ENCODE assay signal across 15 cellular contexts in genomic region chr4:106541253-106541652, GRCh38.
DNase-seq lines count a peak whose midpoint lies in the region; ATAC-seq and TF ChIP-seq lines count a peak whose summit lies in the region.
"Had no signal": no experiment of that assay in that cellular context is flagged by ENCODE, and none has a peak within 500 bp of the region (broad histone marks: within the 10 kb centered on the region; RNA-seq: fewer than 3 reads in every experiment).

No MANE protein-coding gene starts in this region.

- in situ Hi-C loops in astrocyte of the spinal cord (cut with HindIII; ENCODE audit: low sequenced_read_pairs) = no loop called here

- no peak overlapping the region for H3K27ac ChIP-seq in endodermal cell (ENCODE audit: low read depth, low read length)
- H3K27ac ChIP-seq: cardiac muscle cell, Peyer's patch had no signal

- DNase-seq in AG09309 (ENCODE audit: low read depth) (peak; percentile 27), LHCN-M2 (ENCODE audit: low read depth) (peak; percentile 74), astrocyte of the spinal cord (ENCODE audit: low read depth, low spot score) (peak; percentile 82), iris pigment epithelial cell (ENCODE audit: low read depth) (peak; percentile 74), endodermal cell (no peak), hippocampal formation (lab: John Stamatoyannopoulos, UW) (no peak)
- no peak for DNase-seq in activated CD4-positive, alpha-beta T cell treated with anti-CD3 and anti-CD28 coated beads for 36 hours
- DNase-seq: activated CD4-positive, alpha-beta memory T cell treated with anti-CD3 and anti-CD28 coated beads for 36 hours; NCI-H1105 treated with DMSO at 0.1 percent for 48 hours; Peyer's patch; stimulated activated CD4-positive, alpha-beta T cell treated with anti-CD3 and anti-CD28 coated beads, Interleukin-4, amount 100 ng/mL, for 4 hours; stimulated activated naive B cell treated with anti-CD40 and anti-IgM and Interleukin-4, amounts not matched to agents 10 μg/mL and 1 μg/mL and 100 μg/mL, for 72 hours had no signal

- peaks cover 17% of the 10 kb centered on the region for H3K9me3 Mint-ChIP-seq in endodermal cell
- peaks cover 6% of the 10 kb centered on the region for H3K9me3 Mint-ChIP-seq in activated CD4-positive, alpha-beta T cell treated with anti-CD3 and anti-CD28 coated beads for 36 hours (ENCODE audit: low read depth)

- no peaks in the 10 kb centered on the region for H3K27me3 Mint-ChIP-seq in endodermal cell (ENCODE audit: insufficient read depth)
- H3K27me3 Mint-ChIP-seq in activated CD4-positive, alpha-beta T cell treated with anti-CD3 and anti-CD28 coated beads for 36 hours = no peaks in the 10 kb centered on the region
- H3K27me3 Mint-ChIP-seq: activated CD4-positive, alpha-beta memory T cell treated with anti-CD3 and anti-CD28 coated beads for 36 hours; B cell; stimulated activated naive B cell treated with anti-CD40 and anti-IgM and Interleukin-4, amounts not matched to agents 10 μg/mL and 1 μg/mL and 100 μg/mL, for 72 hours had no signal

- no peak overlapping the region for H3K27ac Mint-ChIP-seq in endodermal cell
- no peak overlapping the region for H3K27ac Mint-ChIP-seq in activated CD4-positive, alpha-beta T cell treated with anti-CD3 and anti-CD28 coated beads for 36 hours
- H3K27ac Mint-ChIP-seq: activated CD4-positive, alpha-beta memory T cell treated with anti-CD3 and anti-CD28 coated beads for 36 hours; B cell; stimulated activated naive B cell treated with anti-CD40 and anti-IgM and Interleukin-4, amounts not matched to agents 10 μg/mL and 1 μg/mL and 100 μg/mL, for 72 hours had no signal

- no peaks in the 10 kb centered on the region for H3K9me3 ChIP-seq in endodermal cell (ENCODE audit: control insufficient read depth, low read length)

- H3K4me3 Mint-ChIP-seq in endodermal cell = no peak overlapping the region
- H3K4me3 Mint-ChIP-seq in activated CD4-positive, alpha-beta T cell treated with anti-CD3 and anti-CD28 coated beads for 36 hours = no peak overlapping the region
- H3K4me3 Mint-ChIP-seq: activated CD4-positive, alpha-beta memory T cell treated with anti-CD3 and anti-CD28 coated beads for 36 hours; B cell; stimulated activated naive B cell treated with anti-CD40 and anti-IgM and Interleukin-4, amounts not matched to agents 10 μg/mL and 1 μg/mL and 100 μg/mL, for 72 hours had no signal

- no peak overlapping the region for H3K9ac ChIP-seq in endodermal cell (ENCODE audit: extremely low read depth, low read length, poor library complexity, severe bottlenecking)

- H3K36me3 Mint-ChIP-seq in endodermal cell (ENCODE audit: low read depth) = no peaks in the 10 kb centered on the region
- H3K36me3 Mint-ChIP-seq in activated CD4-positive, alpha-beta T cell treated with anti-CD3 and anti-CD28 coated beads for 36 hours (ENCODE audit: low read depth) = no peaks in the 10 kb centered on the region
- H3K36me3 Mint-ChIP-seq: activated CD4-positive, alpha-beta memory T cell treated with anti-CD3 and anti-CD28 coated beads for 36 hours; stimulated activated naive B cell treated with anti-CD40 and anti-IgM and Interleukin-4, amounts not matched to agents 10 μg/mL and 1 μg/mL and 100 μg/mL, for 72 hours had no signal

- intact Hi-C loops in activated CD4-positive, alpha-beta T cell treated with anti-CD3 and anti-CD28 coated beads for 36 hours (cut with DNase I, micrococcal nuclease) = no loop called here

- POLR2A ChIA-PET in activated CD4-positive, alpha-beta T cell treated with anti-CD3 and anti-CD28 coated beads for 36 hours (lab: Charles Lee) = no interaction called here

- no peaks in the 10 kb centered on the region for H3K27me3 ChIP-seq in endodermal cell (ENCODE audit: control insufficient read depth, insufficient read depth, low read length, poor library complexity, severe bottlenecking)
- H3K27me3 ChIP-seq: cardiac muscle cell, Peyer's patch had no signal

- TF ChIP-seq CTCF in AG09309 (IDR thresholded peaks at IDR 0.05; ENCODE audit: control insufficient read depth, insufficient read depth, low read depth, low read length, missing control alignments) (no peak), astrocyte of the spinal cord (IDR thresholded peaks at IDR 0.05; ENCODE audit: low read depth, low read length) (no peak), endodermal cell (conservative IDR thresholded peaks at IDR 0.05) (no peak)

- no peak overlapping the region for H3K4me3 ChIP-seq in AG09309 (ENCODE audit: control insufficient read depth, low read depth, low read length)
- no peak overlapping the region for H3K4me3 ChIP-seq in astrocyte of the spinal cord (ENCODE audit: low read depth, low read length)
- no peak overlapping the region for H3K4me3 ChIP-seq in endodermal cell (ENCODE audit: low read length)
- H3K4me3 ChIP-seq: cardiac muscle cell, Peyer's patch had no signal

- H3K4me1 ChIP-seq in endodermal cell (ENCODE audit: control insufficient read depth, insufficient read depth, low read length) = no peaks in the 10 kb centered on the region
- H3K4me1 ChIP-seq: Peyer's patch had no signal

- ATAC-seq in HG02840 (IDR thresholded peaks at IDR 0.05; ENCODE audit: low FRiP score, unreplicated experiment) = no peak
- no peak for ATAC-seq in activated CD4-positive, alpha-beta T cell treated with anti-CD3 and anti-CD28 coated beads for 36 hours
- ATAC-seq: stimulated activated naive B cell treated with anti-CD40 and anti-IgM and Interleukin-4, amounts not matched to agents 10 μg/mL and 1 μg/mL and 100 μg/mL, for 72 hours had no signal

- CTCF ChIA-PET in activated CD4-positive, alpha-beta T cell treated with anti-CD3 and anti-CD28 coated beads for 36 hours (lab: Charles Lee) = no interaction called here

- no peaks in the 10 kb centered on the region for H3K4me1 Mint-ChIP-seq in endodermal cell
- no peaks in the 10 kb centered on the region for H3K4me1 Mint-ChIP-seq in activated CD4-positive, alpha-beta T cell treated with anti-CD3 and anti-CD28 coated beads for 36 hours
- H3K4me1 Mint-ChIP-seq: B cell; stimulated activated naive B cell treated with anti-CD40 and anti-IgM and Interleukin-4, amounts not matched to agents 10 μg/mL and 1 μg/mL and 100 μg/mL, for 72 hours had no signal

- no peaks in the 10 kb centered on the region for H3K36me3 ChIP-seq in endodermal cell (ENCODE audit: control insufficient read depth, insufficient read depth, low read length)
- H3K36me3 ChIP-seq: cardiac muscle cell, Peyer's patch had no signal

- 86 to 95% methylated on average over 2 of the region's 2 CpGs for WGBS in endodermal cell (ENCODE audit: insufficient coverage in 1 of 2, insufficient read length in 1 of 2), 2 experiments

Comparison
In these comparisons a context has a peak if more than half of its experiments do, and no peak if none do; other contexts are left out.
1. DNase-seq: peak in AG09309 (single experiment), LHCN-M2 (single experiment), astrocyte of the spinal cord (single experiment) and iris pigment epithelial cell (single experiment); none in endodermal cell (single experiment), hippocampal formation (0 of 2) and activated CD4-positive, alpha-beta T cell treated with anti-CD3 and anti-CD28 coated beads for 36 hours (single experiment).